Comparison of ENCODE assay signal across 9 cellular contexts in the genomic region with DNA sequence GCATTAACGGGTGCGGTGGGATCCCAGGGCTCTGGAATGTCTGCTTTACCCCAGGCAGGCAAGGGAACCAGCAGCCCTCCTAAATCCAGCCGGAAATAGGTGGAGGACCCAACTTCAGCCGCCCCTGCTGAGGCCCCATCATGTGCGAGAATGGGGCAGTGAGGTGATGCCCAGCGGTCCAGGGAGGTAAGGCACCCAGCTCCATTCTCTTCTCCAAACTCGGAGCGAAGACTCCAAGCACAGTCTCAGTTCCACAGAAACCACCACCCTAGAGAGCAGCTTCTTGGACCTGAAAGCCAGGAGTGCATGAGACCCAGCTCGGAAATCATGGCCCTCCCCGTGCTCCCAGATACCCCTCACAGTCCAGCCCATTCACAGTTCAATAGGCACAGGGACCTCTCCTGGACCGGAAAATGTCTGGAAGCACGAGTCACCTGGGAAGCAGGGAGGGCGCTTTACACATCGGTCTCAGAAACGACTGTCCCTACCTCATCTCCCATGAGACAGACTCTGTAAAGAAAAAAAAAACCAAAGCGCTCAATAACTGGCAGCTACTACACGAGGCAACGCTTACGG. TPM values are rescaled to one million over a fixed set of nuclear protein-coding genes. Genes with fewer than 3 reads are reported as not detected.
A peak's percentile ranks its signal among the peaks of the same experiment; 100 is the strongest.
DNase-seq lines count a peak whose midpoint lies in the region; ATAC-seq, FAIRE-seq and TF ChIP-seq lines count a peak whose summit lies in the region.
"Had no signal": no experiment of that assay in that cellular context is flagged by ENCODE, and none has a peak within 500 bp of the region (broad histone marks: within the 10 kb centered on the region; RNA-seq: fewer than 3 reads in every experiment).

No MANE protein-coding gene starts in this region.

- no peak for TF ChIP-seq POLR2A in A549 (IDR thresholded peaks at IDR 0.05; ENCODE audit: low read length)

- H4K8ac ChIP-seq in mesenchymal stem cell (ENCODE audit: low read length) = peak overlapping the region; percentile 32

- no peak overlapping the region for H2BK12ac ChIP-seq in mesenchymal stem cell (ENCODE audit: low read length in 2 of 2)

- H3K4me2 ChIP-seq in A549 = peak overlapping the region; percentile 80
- peak overlapping the region; percentile 77 for H3K4me2 ChIP-seq in GM23248 (ENCODE audit: unreplicated experiment)
- H3K4me2 ChIP-seq in astrocyte (ENCODE audit: low read length) = peak overlapping the region; percentile 97
- peak overlapping the region; percentile 94 for H3K4me2 ChIP-seq in mesenchymal stem cell (ENCODE audit: low read length, poor library complexity, severe bottlenecking)

- H3K18ac ChIP-seq in mesenchymal stem cell (ENCODE audit: low read depth in 1 of 2, low read length in 2 of 2) = peak overlapping the region in 1 of 2 experiments; percentile 72

- H3K9me3 Mint-ChIP-seq in astrocyte (ENCODE audit: unreplicated experiment) = no peaks in the 10 kb centered on the region

- H3K23ac ChIP-seq in mesenchymal stem cell (ENCODE audit: low read length in 2 of 2) = no peak overlapping the region

- no peaks in the 10 kb centered on the region for H3K27me3 ChIP-seq in GM23248 (replicated peaks; ENCODE audit: insufficient read depth)
- no peaks in the 10 kb centered on the region for H3K27me3 ChIP-seq in astrocyte (ENCODE audit: insufficient read depth, low read length)
- no peaks in the 10 kb centered on the region for H3K27me3 ChIP-seq in mesenchymal stem cell (ENCODE audit: control insufficient read depth in 1 of 2, insufficient read depth in 1 of 2, low read length in 2 of 2)

- FAIRE-seq in A549 (lab: Jason Lieb, UNC) = no peak
- no peak for FAIRE-seq in astrocyte (lab: Jason Lieb, UNC)
- FAIRE-seq: K562 had no signal

- H3K9ac ChIP-seq in GM23248 = peak overlapping the region; percentile 69
- peak overlapping the region; percentile 81 for H3K9ac ChIP-seq in astrocyte (ENCODE audit: low read length)
- peak overlapping the region; percentile 89 for H3K9ac ChIP-seq in mesenchymal stem cell (ENCODE audit: low read length)

- H3K4me1 Mint-ChIP-seq in astrocyte (ENCODE audit: low read depth, unreplicated experiment) = peaks cover 21% of the 10 kb centered on the region

- H4K20me1 ChIP-seq in GM23248 (ENCODE audit: insufficient read depth) (no peaks in the 10 kb centered on the region), astrocyte (ENCODE audit: insufficient read depth, low read length) (peaks cover 5% of the 10 kb centered on the region)

- ATAC-seq in A549 = peak; percentile 0 to 1; a peak in 3 of 6 replicates
- no peak for ATAC-seq in HG03196 (IDR thresholded peaks at IDR 0.05; ENCODE audit: unreplicated experiment)
- ATAC-seq: K562 had no signal

- H3K36me3 Mint-ChIP-seq in astrocyte (ENCODE audit: low read depth, unreplicated experiment) = peaks cover 5% of the 10 kb centered on the region

- 50% methylated on average over 19 of the region's 19 CpGs for WGBS in A549 (ENCODE audit: missing lambda C conversion rate)
- 54 to 56% methylated on average over 19 of the region's 19 CpGs for WGBS in GM23248 (ENCODE audit: low coverage in 1 of 2, low lambda C conversion rate in 2 of 2, missing lambda C conversion rate in 2 of 2), 2 experiments
- 44% methylated on average over 19 of the region's 19 CpGs for whole genome bisulfite sequencing in mesenchymal stem cell

- H3F3A ChIP-seq in GM23248 (ENCODE audit: insufficient read depth) = peaks cover 27% of the 10 kb centered on the region

- no peaks in the 10 kb centered on the region for H3K79me1 ChIP-seq in mesenchymal stem cell (replicated peaks; ENCODE audit: low read length, poor library complexity, severe bottlenecking)

- H2BK120ac ChIP-seq in mesenchymal stem cell (ENCODE audit: low read depth, low read length) = no peak overlapping the region

- peak overlapping the region; percentile 85 for H2AFZ ChIP-seq in GM23248
- peak overlapping the region; percentile 88 for H2AFZ ChIP-seq in astrocyte (ENCODE audit: low read depth, low read length)
- no peak overlapping the region for H2AFZ ChIP-seq in mesenchymal stem cell (ENCODE audit: low read depth, low read length)

- no peaks in the 10 kb centered on the region for H3K9me2 ChIP-seq in GM23248 (ENCODE audit: insufficient read depth)

- H3K4ac ChIP-seq in mesenchymal stem cell (ENCODE audit: low read depth in 1 of 2, low read length in 2 of 2) = peak overlapping the region in 1 of 2 experiments; percentile 64

- H2AK5ac ChIP-seq in mesenchymal stem cell (ENCODE audit: low read length, severe bottlenecking) = peak overlapping the region; percentile 89

- H4K91ac ChIP-seq in mesenchymal stem cell (ENCODE audit: low read length) = no peak overlapping the region

- TF ChIP-seq CTCF in A549 (IDR thresholded peaks at IDR 0.05) (no peak), astrocyte (IDR thresholded peaks at IDR 0.05; ENCODE audit: insufficient read depth, low read depth, low read length) (no peak)

- POLR2A ChIA-PET in A549 (lab: Yijun Ruan, JAX) = interaction anchor here (0.7 to 2.6 kb wide), 9 partner anchors 8 to 119 kb away, joined by 3 to 15 read pairs (median 3); no protein-coding TSS in a partner anchor

- H3K27ac ChIP-seq in A549 (peak overlapping the region; percentile 96 to 97), GM23248 (no peak overlapping the region), astrocyte (ENCODE audit: low read depth, low read length) (no peak overlapping the region), mesenchymal stem cell (ENCODE audit: low read length, poor library complexity, severe bottlenecking) (peak overlapping the region; percentile 82)

- H3K14ac ChIP-seq in mesenchymal stem cell (ENCODE audit: low read length in 2 of 2) = no peak overlapping the region

- H3K27me3 Mint-ChIP-seq in astrocyte (ENCODE audit: low read depth, unreplicated experiment) = peaks cover 5% of the 10 kb centered on the region

- H2BK5ac ChIP-seq in mesenchymal stem cell (ENCODE audit: low read depth, low read length, poor library complexity, severe bottlenecking) = no peak overlapping the region

- H3K9me3 ChIP-seq in A549 (no peaks in the 10 kb centered on the region), GM23248 (ENCODE audit: low read depth) (no peaks in the 10 kb centered on the region), astrocyte (ENCODE audit: insufficient read depth, low read depth, low read length) (no peaks in the 10 kb centered on the region), mesenchymal stem cell (ENCODE audit: control insufficient read depth, low read length) (no peaks in the 10 kb centered on the region)

- CTCF ChIA-PET in A549 (lab: Yijun Ruan, JAX) = interaction anchor here (0.8 to 14.6 kb wide), 15 partner anchors 9 to 208 kb away, joined by 3 to 202 read pairs (median 13); no protein-coding TSS in a partner anchor

- in situ Hi-C loops in GM23248 (cut with MboI) (no loop called here), ACHN (cut with HindIII; ENCODE audit: low pct_ligation_motif_present, low pct_unique_long_range_greater_than_20kb, low sequenced_read_pairs) (no loop called here)

- H2BK15ac ChIP-seq in mesenchymal stem cell (ENCODE audit: low read depth, poor library complexity, severe bottlenecking) = peak overlapping the region; percentile 3

- H3K4me3 ChIP-seq in A549 (peak overlapping the region; percentile 95), GM23248 (peak overlapping the region; percentile 76), astrocyte (ENCODE audit: insufficient read depth, low read depth, low read length) (peak overlapping the region; percentile 72), mesenchymal stem cell (ENCODE audit: insufficient read depth in 1 of 2, low read depth in 1 of 2, low read length in 2 of 2) (peak overlapping the region; percentile 80 to 87)

- H3K4me1 ChIP-seq in A549 = peaks cover 55% of the 10 kb centered on the region
- peaks cover 22% of the 10 kb centered on the region for H3K4me1 ChIP-seq in GM23248 (ENCODE audit: insufficient read depth)
- H3K4me1 ChIP-seq in astrocyte (ENCODE audit: insufficient read depth, low read length) = peaks cover 30% of the 10 kb centered on the region
- H3K4me1 ChIP-seq in mesenchymal stem cell (ENCODE audit: control insufficient read depth, insufficient read depth, low read depth, low read length) = peaks cover 43% of the 10 kb centered on the region

- H3K79me2 ChIP-seq in GM23248 (ENCODE audit: insufficient read depth) = no peaks in the 10 kb centered on the region
- H3K79me2 ChIP-seq in astrocyte (ENCODE audit: insufficient read depth, low read length) = peaks cover 51% of the 10 kb centered on the region

- H3K27ac Mint-ChIP-seq in astrocyte (ENCODE audit: unreplicated experiment) = peak overlapping the region; percentile 53

- H3K36me3 ChIP-seq in GM23248 (ENCODE audit: low read depth) = no peaks in the 10 kb centered on the region
- no peaks in the 10 kb centered on the region for H3K36me3 ChIP-seq in astrocyte (ENCODE audit: insufficient read depth, low read length)
- H3K36me3 ChIP-seq in mesenchymal stem cell (ENCODE audit: control insufficient read depth in 1 of 2, insufficient read depth in 2 of 2, low read depth in 1 of 2, low read length in 2 of 2) = peaks cover 0 to 16% of the 10 kb centered on the region in 2 experiments

- peak overlapping the region; percentile 80 for H3K4me3 Mint-ChIP-seq in astrocyte (ENCODE audit: unreplicated experiment)

- no peak for TF ChIP-seq RAD21 in A549 (conservative IDR thresholded peaks at IDR 0.05 in 1 of 2, IDR thresholded peaks at IDR 0.05 in 1 of 2)

- TF ChIP-seq EP300 in A549 (IDR thresholded peaks at IDR 0.05) = no peak

- DNase-seq in A549 (ENCODE audit: low read depth in 1 of 2, low spot score in 1 of 2) (no peak), GM23248 (no peak), astrocyte (ENCODE audit: low read depth) (no peak), mesenchymal stem cell (no peak), putamen (ENCODE audit: low spot score) (no peak), ACHN (no peak), NCI-H82 treated with DMSO at 0.1 percent for 48 hours (lab: John Stamatoyannopoulos, UW; ENCODE audit: unreplicated experiment) (no peak)

TF ChIP-seq in A549, 52 proteins besides CTCF, POLR2A, EP300 and RAD21 (continues in another document):
- TF ChIP-seq HOXB13 (CRISPR knock-in tag; IDR thresholded peaks at IDR 0.05; ENCODE audit: low read depth) = no peak
- no peak for TF ChIP-seq TFCP2L1 (CRISPR knock-in tag; IDR thresholded peaks at IDR 0.05)
- no peak for TF ChIP-seq CBX8 (IDR thresholded peaks at IDR 0.05)

RNA-seq across cellular contexts. Expression of a gene that starts 2.1 kb away (rescaled TPM):
- polyA plus RNA-seq in A549 (2011; rRNA removed) = 97.1 and 116 TPM in 2 replicates
- polyA plus RNA-seq in A549 (2012; cell fraction: cytosol; rRNA removed) = 123 and 215 TPM in 2 replicates
- polyA plus RNA-seq in A549 (2012; cell fraction: nucleus; rRNA removed) = 279 and 455 TPM in 2 replicates
- 157 to 171 TPM (median 166 TPM) in 3 replicates for polyA plus RNA-seq in A549 (2017; fragmentation: RNase III; extraction: RNeasy Plus Mini Kit Qiagen cat#74134 plus additional on column Dnase treatment)
- 92.8 and 113 TPM in 2 replicates for polyA minus RNA-seq in A549 (2011; rRNA and poly(A)+ RNA removed)
- 32.5 and 33.1 TPM in 2 replicates for total RNA-seq in GM23248 (2014; rRNA removed; shearing (Covaris generic))
- 24.5 and 25.6 TPM in 2 replicates for polyA plus RNA-seq in GM23248 (2016; fragmentation: Nextera tagmentation; extraction: Ambion mirVana)
- total RNA-seq in astrocyte = 74.3 and 92.7 TPM in 2 replicates
- 8.4 TPM for polyA plus RNA-seq in mesenchymal stem cell (2013, experiment 1 of 2)
- 6.9 TPM for polyA plus RNA-seq in mesenchymal stem cell (2013, experiment 2 of 2)

Comparison
In these comparisons a context has a peak if more than half of its experiments do, and no peak if none do; other contexts are left out.
1. H3K27ac ChIP-seq: peak in A549 (2 of 2) and mesenchymal stem cell (single experiment); none in GM23248 (single experiment) and astrocyte (single experiment).
2. Peak in every context shown above with its lines, with median percentiles within 50 percentile points of each other: H3K4me2 ChIP-seq, H3K4me3 ChIP-seq and H3K9ac ChIP-seq.